ENCODE assay signal across 21 cellular contexts in genomic region chr2:98907385-98907784, GRCh38. TPM values are rescaled to one million over a fixed set of nuclear protein-coding genes. Genes with fewer than 3 reads are reported as not detected.
DNase-seq lines count a peak whose midpoint lies in the region; ATAC-seq, FAIRE-seq and TF ChIP-seq lines count a peak whose summit lies in the region.
"Had no signal": no experiment of that assay in that cellular context is flagged by ENCODE, and none has a peak within 500 bp of the region (broad histone marks: within the 10 kb centered on the region; RNA-seq: fewer than 3 reads in every experiment).

No MANE protein-coding gene starts in this region.

- H2BK12ac ChIP-seq in H1 (ENCODE audit: low read depth, low read length), result 0 out of 2 replicates have a peak overlapping the region, but pooled peaks have one; percentile 17

- H2BK120ac ChIP-seq in H1 (replicated peaks; ENCODE audit: low read depth, low read length), result no peak overlapping the region

- peaks cover 69% of the 10 kb centered on the region for H3K4me1 ChIP-seq in BLaER1
- peaks cover 65% of the 10 kb centered on the region for H3K4me1 ChIP-seq in Karpas-422 (ENCODE audit: low read length)
- H3K4me1 ChIP-seq in H1 (replicated peaks in 1 of 4; ENCODE audit: control insufficient read depth in 3 of 4, insufficient read depth in 4 of 4, low read length in 3 of 4), result peaks cover 0 to 12% (median 5%) of the 10 kb centered on the region in 4 experiments; a peak in 6 of 7 replicates
- no peaks in the 10 kb centered on the region for H3K4me1 ChIP-seq in HAP-1
- peaks cover 17% of the 10 kb centered on the region for H3K4me1 ChIP-seq in SJCRH30

- no peak overlapping the region for H4K8ac ChIP-seq in H1 (ENCODE audit: extremely low read depth, insufficient read depth, low read length)

- H3K4me3 ChIP-seq in BLaER1, result no peak overlapping the region
- H3K4me3 ChIP-seq in Karpas-422 (ENCODE audit: low read length), result peak overlapping the region; percentile 62; the same call in 1 of the 2 replicates
- H3K4me3 ChIP-seq in H1 (ENCODE audit: extremely low read depth in 1 of 4, insufficient read depth in 2 of 4, low read depth in 3 of 4, low read length in 4 of 4), result no peak overlapping the region
- no peak overlapping the region for H3K4me3 ChIP-seq in HAP-1
- H3K4me3 ChIP-seq in SJCRH30, result no peak overlapping the region
- H3K4me3 ChIP-seq: A549, K562 had no signal

- in situ Hi-C loops in HAP-1 (cut with MboI; ENCODE audit: low sequenced_read_pairs), result no loop called here

- H3K27me3 Mint-ChIP-seq in progenitor cell of endocrine pancreas, result no peaks in the 10 kb centered on the region
- no peaks in the 10 kb centered on the region for H3K27me3 Mint-ChIP-seq in WTC11 (ENCODE audit: low read depth)

- H3K9me3 Mint-ChIP-seq in progenitor cell of endocrine pancreas (ENCODE audit: low read depth) (no peaks in the 10 kb centered on the region), WTC11 (no peaks in the 10 kb centered on the region)
- H3K9me3 Mint-ChIP-seq: CD8-positive, alpha-beta T cell had no signal

- no peaks in the 10 kb centered on the region for H3K9me2 ChIP-seq in Karpas-422 (replicated peaks; ENCODE audit: insufficient read depth, low read length)

- peak overlapping the region; percentile 97 for H3K27ac Mint-ChIP-seq in progenitor cell of endocrine pancreas
- no peak overlapping the region for H3K27ac Mint-ChIP-seq in WTC11
- H3K27ac Mint-ChIP-seq: CD8-positive, alpha-beta T cell had no signal

- 85% methylated on average over 4 of the region's 4 CpGs; no CpG with 5 or more reads in 1 of the 2 experiments for WGBS in H1 (ENCODE audit: extremely low coverage in 1 of 2, insufficient coverage in 1 of 2, insufficient read length in 1 of 2, insufficient replicate concordance in 2 of 2, low coverage in 1 of 2, low lambda C conversion rate in 2 of 2, missing lambda C conversion rate in 1 of 2), 2 experiments

- H3K79me1 ChIP-seq in H1 (ENCODE audit: low read depth, low read length), result no peaks in the 10 kb centered on the region

- H3K9me3 ChIP-seq in BLaER1, result no peaks in the 10 kb centered on the region
- no peaks in the 10 kb centered on the region for H3K9me3 ChIP-seq in Karpas-422 (ENCODE audit: low read length)
- H3K9me3 ChIP-seq in H1 (ENCODE audit: insufficient read depth in 2 of 2, low read depth in 1 of 2, low read length in 1 of 2), result no peaks in the 10 kb centered on the region
- H3K9me3 ChIP-seq in HAP-1, result no peaks in the 10 kb centered on the region
- no peaks in the 10 kb centered on the region for H3K9me3 ChIP-seq in SJCRH30 (replicated peaks)
- H3K9me3 ChIP-seq: A549 had no signal

- H3K9ac ChIP-seq in BLaER1 (no peak overlapping the region), Karpas-422 (ENCODE audit: low read length) (peak overlapping the region; percentile 82), H1 (replicated peaks in 1 of 4; ENCODE audit: extremely low read depth in 1 of 4, low read depth in 3 of 4, low read length in 3 of 4) (no peak overlapping the region)

- no peak for TF ChIP-seq CTCF in H1 (IDR thresholded peaks at IDR 0.05; ENCODE audit: control extremely low read depth in 1 of 3, insufficient read depth in 1 of 3, low read depth in 1 of 3, low read length in 3 of 3)
- no peak for TF ChIP-seq CTCF in progenitor cell of endocrine pancreas (IDR thresholded peaks at IDR 0.05; ENCODE audit: unreplicated experiment)
- TF ChIP-seq CTCF in WTC11 (IDR thresholded peaks at IDR 0.05), result no peak

- H3K36me3 Mint-ChIP-seq in progenitor cell of endocrine pancreas (ENCODE audit: insufficient read depth) (no peaks in the 10 kb centered on the region), WTC11 (no peaks in the 10 kb centered on the region)
- H3K36me3 Mint-ChIP-seq: CD8-positive, alpha-beta T cell had no signal

- no peak for TF ChIP-seq EP300 in H1 (IDR thresholded peaks at IDR 0.05; ENCODE audit: borderline replicate concordance in 1 of 2, low read depth in 2 of 2, low read length in 2 of 2)

- no peak overlapping the region for H3K23ac ChIP-seq in H1 (ENCODE audit: insufficient read length)

- no peak for TF ChIP-seq RAD21 in H1 (IDR thresholded peaks at IDR 0.05 in 1 of 2, conservative IDR thresholded peaks at IDR 0.05 in 1 of 2; ENCODE audit: low read depth in 2 of 2, low read length in 2 of 2)

- H2AK5ac ChIP-seq in H1 (ENCODE audit: low read depth, low read length), result no peak overlapping the region; the same call in 1 of the 2 replicates

- no peak overlapping the region for H3K18ac ChIP-seq in H1 (ENCODE audit: extremely low read depth, low read length)

- H2BK15ac ChIP-seq in H1 (ENCODE audit: low read length), result peak overlapping the region; percentile 81; the same call in 1 of the 2 replicates

- H3K56ac ChIP-seq in H1 (replicated peaks; ENCODE audit: insufficient read length, low read depth, low read length), result no peak overlapping the region

- no peak for FAIRE-seq in H1 (lab: Jason Lieb, UNC)
- FAIRE-seq: A549, GM12892, GM18507, K562 had no signal

- no peak overlapping the region for H4K91ac ChIP-seq in H1 (replicated peaks; ENCODE audit: insufficient read length, low read length)

- H3K4me3 Mint-ChIP-seq in progenitor cell of endocrine pancreas (ENCODE audit: low read depth), result no peak overlapping the region
- no peak overlapping the region for H3K4me3 Mint-ChIP-seq in WTC11
- H3K4me3 Mint-ChIP-seq: CD8-positive, alpha-beta T cell had no signal

- H4K20me1 ChIP-seq in BLaER1 (no peaks in the 10 kb centered on the region), Karpas-422 (ENCODE audit: insufficient read depth, low read depth, low read length) (no peaks in the 10 kb centered on the region), H1 (replicated peaks in 1 of 2; ENCODE audit: control insufficient read depth in 1 of 2, insufficient read depth in 2 of 2, low read length in 2 of 2) (no peaks in the 10 kb centered on the region)

- no peak overlapping the region for H4K5ac ChIP-seq in H1 (ENCODE audit: insufficient read length, low read depth, low read length)

- H3K79me2 ChIP-seq in Karpas-422 (ENCODE audit: low read length) (no peaks in the 10 kb centered on the region), H1 (ENCODE audit: control insufficient read depth in 1 of 2, insufficient read depth in 2 of 2, low read length in 2 of 2) (no peaks in the 10 kb centered on the region)

- 0 out of 2 replicates have a peak overlapping the region, but pooled peaks have one; percentile 48 for H2BK20ac ChIP-seq in H1 (ENCODE audit: low read length)

- peak overlapping the region; percentile 88 for H3K4me2 ChIP-seq in BLaER1
- peak overlapping the region; percentile 85 for H3K4me2 ChIP-seq in Karpas-422 (ENCODE audit: low read depth, low read length, poor library complexity, severe bottlenecking)
- H3K4me2 ChIP-seq in H1 (ENCODE audit: insufficient read depth in 1 of 2, low read depth in 2 of 2, low read length in 2 of 2), result no peak overlapping the region
- H3K4me2 ChIP-seq: A549 had no signal

- H3K27ac ChIP-seq in BLaER1 (no peak overlapping the region), Karpas-422 (ENCODE audit: low read length) (peak overlapping the region; percentile 99), H1 (ENCODE audit: low read depth, low read length) (no peak overlapping the region), SJCRH30 (no peak overlapping the region)
- H3K27ac ChIP-seq: A549 had no signal

- DNase-seq in Karpas-422 (no peak), H1 (ENCODE audit: low read depth in 1 of 2, low spot score in 2 of 2) (peak in 1 of 2 experiments; percentile 10), progenitor cell of endocrine pancreas (ENCODE audit: low spot score, unreplicated experiment) (no peak), WTC11 (ENCODE audit: low spot score) (no peak), NCI-H526 (lab: John Stamatoyannopoulos, UW) (no peak), HAP-1 (ENCODE audit: low spot score in 2 of 2) (no peak), SJCRH30 (no peak)
- DNase-seq: DMS53, NCI-H1105 treated with DMSO at 0.1 percent for 48 hours, NCI-H1694 treated with DMSO at 0.1 percent for 48 hours, NCI-H510A, NCI-H774, SHP77 treated with DMSO at 0.1 percent for 48 hours had no signal

- no peak overlapping the region for H2BK5ac ChIP-seq in H1 (ENCODE audit: low read depth, low read length)

- H3K4me1 Mint-ChIP-seq in progenitor cell of endocrine pancreas (ENCODE audit: low read depth) (peaks cover 45% of the 10 kb centered on the region), WTC11 (peaks cover 42% of the 10 kb centered on the region)

- CTCF ChIA-PET in H1 (lab: Charles Lee; ENCODE audit: partially characterized antibody) (no interaction called here), WTC11 (lab: Charles Lee) (no interaction called here)

- H3K14ac ChIP-seq in H1 (ENCODE audit: insufficient read length), result no peak overlapping the region

- no peak for TF ChIP-seq POLR2A in H1 (IDR thresholded peaks at IDR 0.05; ENCODE audit: control extremely low read depth in 1 of 2, low read depth in 2 of 2, low read length in 2 of 2)

- ATAC-seq in WTC11, result no peak
- ATAC-seq: A549; CD8-positive, alpha-beta T cell; K562 had no signal

- H2AFZ ChIP-seq in Karpas-422 (ENCODE audit: low read length) (peak overlapping the region; percentile 19; the same call in 1 of the 2 replicates), H1 (ENCODE audit: low read length) (peak overlapping the region; percentile 74; the same call in 1 of the 2 replicates)

- H3K27me3 ChIP-seq in BLaER1 (no peaks in the 10 kb centered on the region), Karpas-422 (ENCODE audit: low read length) (no peaks in the 10 kb centered on the region), H1 (replicated peaks in 1 of 4; ENCODE audit: control insufficient read depth in 3 of 4, extremely low read depth in 1 of 4, insufficient read depth in 3 of 4, low read length in 3 of 4) (no peaks in the 10 kb centered on the region; a peak in 1 of 7 replicates), HAP-1 (ENCODE audit: low read depth) (no peaks in the 10 kb centered on the region), SJCRH30 (no peaks in the 10 kb centered on the region; the same call in 1 of the 2 replicates)

- POLR2A ChIA-PET in H1 (lab: Charles Lee; ENCODE audit: partially characterized antibody), result no interaction called here
- POLR2A ChIA-PET in WTC11 (lab: Charles Lee), result no interaction called here

- H3K36me3 ChIP-seq in BLaER1 (no peaks in the 10 kb centered on the region), Karpas-422 (ENCODE audit: insufficient read depth, low read length) (no peaks in the 10 kb centered on the region), H1 (ENCODE audit: control insufficient read depth in 2 of 4, insufficient read depth in 4 of 4, low read length in 3 of 4) (no peaks in the 10 kb centered on the region), HAP-1 (replicated peaks) (no peaks in the 10 kb centered on the region), SJCRH30 (no peaks in the 10 kb centered on the region)

- H3K4ac ChIP-seq in H1 (replicated peaks; ENCODE audit: insufficient read length, low read depth, low read length), result no peak overlapping the region

- no peaks in the 10 kb centered on the region for H3K23me2 ChIP-seq in H1 (ENCODE audit: low read depth, low read length)

RNA-seq across cellular contexts. Expression of gene CRACDL, which starts 28.6 kb away (rescaled TPM):
- total RNA-seq in Karpas-422 (2014; rRNA removed; shearing (Covaris generic); ENCODE audit: low replicate concordance), result 1.0 and 2.5 TPM in 2 replicates
- total RNA-seq in H1 (2021; fragmentation: NEBNext Ultra II Directional; extraction: Animal tissue kit (Norgen Biotek cat#: 25700)), result 0.07 and 0.50 TPM in 2 replicates
- 0.25 and 0.38 TPM in 2 replicates for polyA plus RNA-seq in H1 (2011; rRNA removed)
- polyA plus RNA-seq in H1 (2011; cell fraction: cytosol; rRNA removed), result 0.30 TPM
- 0.33 TPM for polyA plus RNA-seq in H1 (2011; cell fraction: nucleus; rRNA removed)
- 0.08 to 0.38 TPM (median 0.21 TPM) in 4 replicates for polyA plus RNA-seq in H1 (2012, experiment 1 of 2)
- 0.07 TPM for polyA plus RNA-seq in H1 (2012, experiment 2 of 2)
- polyA plus RNA-seq in H1 (2013, experiment 1 of 2), result 0.30 TPM
- polyA plus RNA-seq in H1 (2013, experiment 2 of 2), result 0.29 TPM
- 0.07 and 0.28 TPM in 2 replicates for polyA minus RNA-seq in H1 (2011; rRNA and poly(A)+ RNA removed)
- not detected for polyA minus RNA-seq in H1 (2011; cell fraction: cytosol; rRNA and poly(A)+ RNA removed)
- not detected for polyA minus RNA-seq in H1 (2011; cell fraction: nucleus; rRNA and poly(A)+ RNA removed)
- total RNA-seq in progenitor cell of endocrine pancreas, result 1.6 and 2.1 TPM in 2 replicates
- 0.50 to 0.89 TPM (median 0.72 TPM) in 3 replicates for total RNA-seq in WTC11 (2021)
- total RNA-seq in SJCRH30 (2014; rRNA removed; shearing (Covaris generic)), result not detected in 2 replicates
- total RNA-seq: K562, RPMI7951 had no signal
- polyA plus RNA-seq: BJ, K562 had no signal

Comparison
In these comparisons a context has a peak if more than half of its experiments do, and no peak if none do; other contexts are left out.
1. H3K4me2 ChIP-seq: peak in BLaER1 (single experiment) and Karpas-422 (single experiment); none in H1 (0 of 2).